ENCODE assay signal across 9 cellular contexts in the genomic region with DNA sequence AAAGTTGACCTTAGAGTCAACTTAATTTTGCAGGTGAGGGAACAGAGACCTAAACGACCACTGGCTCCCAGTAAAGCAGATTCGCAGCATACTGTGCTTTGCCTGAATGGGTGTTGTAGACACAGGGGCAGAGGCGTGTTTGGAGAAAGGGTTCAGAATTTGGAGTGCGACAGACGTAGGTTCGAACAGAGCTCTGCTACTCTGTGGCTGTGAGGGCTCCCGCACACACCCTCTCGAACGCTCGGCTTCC. TPM values are rescaled to one million over a fixed set of nuclear protein-coding genes. Genes with fewer than 3 reads are reported as not detected.
DNase-seq lines count a peak whose midpoint lies in the region; ATAC-seq and TF ChIP-seq lines count a peak whose summit lies in the region.
"Had no signal": no experiment of that assay in that cellular context is flagged by ENCODE, and none has a peak within 500 bp of the region (broad histone marks: within the 10 kb centered on the region; RNA-seq: fewer than 3 reads in every experiment).

No MANE protein-coding gene starts in this region.

- no peak for TF ChIP-seq CTCF in GM23338 (conservative IDR thresholded peaks at IDR 0.05; ENCODE audit: low read depth in 2 of 2)
- no peak for TF ChIP-seq CTCF in activated B cell treated with CpG ODN at 0.5 μM for 24 hours (IDR thresholded peaks at IDR 0.05)
- TF ChIP-seq CTCF in hepatocyte (IDR thresholded peaks at IDR 0.05; ENCODE audit: poor library complexity), result no peak

- H3K9me3 ChIP-seq in hepatocyte (ENCODE audit: low read depth) (no peaks in the 10 kb centered on the region), skeletal muscle satellite cell (replicated peaks; ENCODE audit: low read length) (no peaks in the 10 kb centered on the region)

- CTCF ChIA-PET in activated B cell treated with CpG ODN at 0.5 μM for 24 hours (lab: Charles Lee), result interaction anchor here (0.8 to 2.0 kb wide), 12 partner anchors 17 to 148 kb away, joined by 3 to 5 read pairs (median 3); a partner anchor contains a TSS

- intact Hi-C loops in activated B cell treated with CpG ODN at 0.5 μM for 24 hours (cut with micrococcal nuclease), result loop anchor here (1.0 kb wide), 1 partner anchor 287 kb away; no protein-coding TSS in a partner anchor

- no peaks in the 10 kb centered on the region for H3K36me3 Mint-ChIP-seq in GM23338 (ENCODE audit: low read depth)
- no peaks in the 10 kb centered on the region for H3K36me3 Mint-ChIP-seq in activated B cell treated with CpG ODN at 0.5 μM for 24 hours (ENCODE audit: low read depth)

- H3K4me1 ChIP-seq in GM23338 (ENCODE audit: insufficient read depth), result peaks cover 17% of the 10 kb centered on the region
- peaks cover 4% of the 10 kb centered on the region for H3K4me1 ChIP-seq in hepatocyte (ENCODE audit: insufficient read depth)
- peaks cover 10% of the 10 kb centered on the region for H3K4me1 ChIP-seq in skeletal muscle satellite cell (ENCODE audit: control insufficient read depth, insufficient read depth, low read length)

- H3K27ac ChIP-seq in GM23338 (ENCODE audit: low read depth), result peak overlapping the region; percentile 42; the same call in 1 of the 2 replicates
- H3K27ac ChIP-seq in hepatocyte, result peak overlapping the region; percentile 88
- H3K27ac ChIP-seq: SK-N-MC had no signal

- no peak for ATAC-seq in GM23338
- ATAC-seq in activated B cell treated with CpG ODN at 0.5 μM for 24 hours (ENCODE audit: low read depth), result no peak

- H3K36me3 ChIP-seq in GM23338 (ENCODE audit: insufficient read depth) (no peaks in the 10 kb centered on the region), hepatocyte (replicated peaks; ENCODE audit: insufficient read depth, low read depth) (no peaks in the 10 kb centered on the region), skeletal muscle satellite cell (ENCODE audit: insufficient read depth, low read length) (no peaks in the 10 kb centered on the region)

- 26% methylated on average over 6 of the region's 10 CpGs for WGBS in hepatocyte (ENCODE audit: low lambda C conversion rate, missing lambda C conversion rate)

- H3K4me2 ChIP-seq in GM23338 (peak overlapping the region; percentile 90), hepatocyte (peak overlapping the region; percentile 89), skeletal muscle satellite cell (ENCODE audit: low read length) (peak overlapping the region; percentile 86)

- H3F3A ChIP-seq in GM23338 (replicated peaks; ENCODE audit: low read depth), result peaks cover 21% of the 10 kb centered on the region

- H3K27me3 ChIP-seq in GM23338 (ENCODE audit: insufficient read depth) (peaks cover 26% of the 10 kb centered on the region), hepatocyte (no peaks in the 10 kb centered on the region), skeletal muscle satellite cell (ENCODE audit: control insufficient read depth, insufficient read depth, low read length) (no peaks in the 10 kb centered on the region)

- POLR2A ChIA-PET in activated B cell treated with CpG ODN at 0.5 μM for 24 hours (lab: Charles Lee), result interaction anchor here (1.0 to 3.5 kb wide), 3 partner anchors 32 to 97 kb away, joined by 3 to 19 read pairs (median 16); a partner anchor contains a TSS

- peak overlapping the region; percentile 84 for H3K4me3 ChIP-seq in GM23338
- peak overlapping the region; percentile 49 for H3K4me3 ChIP-seq in hepatocyte
- H3K4me3 ChIP-seq in skeletal muscle satellite cell (ENCODE audit: low read length), result peak overlapping the region; percentile 70
- H3K4me3 ChIP-seq: SK-N-MC had no signal

- H3K9me2 ChIP-seq in GM23338 (ENCODE audit: insufficient read depth) (no peaks in the 10 kb centered on the region), hepatocyte (replicated peaks; ENCODE audit: insufficient read depth) (no peaks in the 10 kb centered on the region)

- peak overlapping the region; percentile 77 for H3K9ac ChIP-seq in skeletal muscle satellite cell (ENCODE audit: low read depth, low read length)

- peak overlapping the region; percentile 71 for H3K4me3 Mint-ChIP-seq in GM23338
- H3K4me3 Mint-ChIP-seq in activated B cell treated with CpG ODN at 0.5 μM for 24 hours, result peak overlapping the region; percentile 83

- H4K20me1 ChIP-seq in GM23338 (replicated peaks; ENCODE audit: insufficient read depth), result no peaks in the 10 kb centered on the region
- H4K20me1 ChIP-seq in hepatocyte (ENCODE audit: insufficient read depth, poor library complexity, severe bottlenecking), result no peaks in the 10 kb centered on the region

- H3K9me3 Mint-ChIP-seq in GM23338, result 0 out of 3 replicates have a peak, but pooled peaks cover 2% of the 10 kb centered on the region
- H3K9me3 Mint-ChIP-seq in activated B cell treated with CpG ODN at 0.5 μM for 24 hours, result no peaks in the 10 kb centered on the region

- H3K79me2 ChIP-seq in GM23338 (replicated peaks; ENCODE audit: insufficient read depth), result no peaks in the 10 kb centered on the region
- no peaks in the 10 kb centered on the region for H3K79me2 ChIP-seq in hepatocyte

- no peak for DNase-seq in GM23338 (ENCODE audit: low spot score)
- no peak for DNase-seq in activated B cell treated with CpG ODN at 0.5 μM for 24 hours
- no peak for DNase-seq in hepatocyte (ENCODE audit: low spot score)
- DNase-seq in NOMO-1 (lab: John Stamatoyannopoulos, UW; ENCODE audit: unreplicated experiment in 2 of 2), result no peak
- no peak for DNase-seq in amniotic stem cell (lab: John Stamatoyannopoulos, UW)
- DNase-seq in middle frontal gyrus (ENCODE audit: extremely low spot score, low spot score), result no peak
- no peak for DNase-seq in NCI-H1048 (lab: John Stamatoyannopoulos, UW)

- H3K27ac Mint-ChIP-seq in GM23338, result no peak overlapping the region
- peak overlapping the region; percentile 76 for H3K27ac Mint-ChIP-seq in activated B cell treated with CpG ODN at 0.5 μM for 24 hours

- peak overlapping the region; percentile 100 for H2AFZ ChIP-seq in GM23338
- H2AFZ ChIP-seq in hepatocyte, result peak overlapping the region; percentile 90

- H3K4me1 Mint-ChIP-seq in GM23338, result peaks cover 33% of the 10 kb centered on the region
- peaks cover 14% of the 10 kb centered on the region for H3K4me1 Mint-ChIP-seq in activated B cell treated with CpG ODN at 0.5 μM for 24 hours

- H3K27me3 Mint-ChIP-seq in GM23338 (ENCODE audit: insufficient read depth, low read depth, poor library complexity) (peaks cover 30% of the 10 kb centered on the region), activated B cell treated with CpG ODN at 0.5 μM for 24 hours (no peaks in the 10 kb centered on the region)

TF ChIP-seq in GM23338, 12 proteins besides CTCF, POLR2A, EP300 and RAD21 (continues in another document):
- TF ChIP-seq CREB1 (CRISPR knock-in tag; IDR thresholded peaks at IDR 0.05; ENCODE audit: low read depth), result no peak
- TF ChIP-seq, protein P1, sequence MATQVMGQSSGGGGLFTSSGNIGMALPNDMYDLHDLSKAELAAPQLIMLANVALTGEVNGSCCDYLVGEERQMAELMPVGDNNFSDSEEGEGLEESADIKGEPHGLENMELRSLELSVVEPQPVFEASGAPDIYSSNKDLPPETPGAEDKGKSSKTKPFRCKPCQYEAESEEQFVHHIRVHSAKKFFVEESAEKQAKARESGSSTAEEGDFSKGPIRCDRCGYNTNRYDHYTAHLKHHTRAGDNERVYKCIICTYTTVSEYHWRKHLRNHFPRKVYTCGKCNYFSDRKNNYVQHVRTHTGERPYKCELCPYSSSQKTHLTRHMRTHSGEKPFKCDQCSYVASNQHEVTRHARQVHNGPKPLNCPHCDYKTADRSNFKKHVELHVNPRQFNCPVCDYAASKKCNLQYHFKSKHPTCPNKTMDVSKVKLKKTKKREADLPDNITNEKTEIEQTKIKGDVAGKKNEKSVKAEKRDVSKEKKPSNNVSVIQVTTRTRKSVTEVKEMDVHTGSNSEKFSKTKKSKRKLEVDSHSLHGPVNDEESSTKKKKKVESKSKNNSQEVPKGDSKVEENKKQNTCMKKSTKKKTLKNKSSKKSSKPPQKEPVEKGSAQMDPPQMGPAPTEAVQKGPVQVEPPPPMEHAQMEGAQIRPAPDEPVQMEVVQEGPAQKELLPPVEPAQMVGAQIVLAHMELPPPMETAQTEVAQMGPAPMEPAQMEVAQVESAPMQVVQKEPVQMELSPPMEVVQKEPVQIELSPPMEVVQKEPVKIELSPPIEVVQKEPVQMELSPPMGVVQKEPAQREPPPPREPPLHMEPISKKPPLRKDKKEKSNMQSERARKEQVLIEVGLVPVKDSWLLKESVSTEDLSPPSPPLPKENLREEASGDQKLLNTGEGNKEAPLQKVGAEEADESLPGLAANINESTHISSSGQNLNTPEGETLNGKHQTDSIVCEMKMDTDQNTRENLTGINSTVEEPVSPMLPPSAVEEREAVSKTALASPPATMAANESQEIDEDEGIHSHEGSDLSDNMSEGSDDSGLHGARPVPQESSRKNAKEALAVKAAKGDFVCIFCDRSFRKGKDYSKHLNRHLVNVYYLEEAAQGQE (IDR thresholded peaks at IDR 0.05; ENCODE audit: unreplicated experiment), result no peak
- TF ChIP-seq EZH2 (IDR thresholded peaks at IDR 0.05; ENCODE audit: low read depth, unreplicated experiment), result no peak
- no peak for TF ChIP-seq ZNF331 (CRISPR knock-in tag; IDR thresholded peaks at IDR 0.05; ENCODE audit: low read depth)
- TF ChIP-seq ZNF114 (CRISPR knock-in tag; IDR thresholded peaks at IDR 0.05), result no peak

RNA-seq across cellular contexts. Expression of a gene that starts 0.2 kb away (rescaled TPM):
- not detected in 2 replicates for total RNA-seq in GM23338 (2014; rRNA removed; shearing (Covaris generic))
- polyA plus RNA-seq in GM23338 (2016; fragmentation: Nextera tagmentation; extraction: Ambion mirVana) (not detected in 2 replicates), hepatocyte (0.33 TPM in 1 of 2 replicates, not detected in the other)
- total RNA-seq in activated B cell treated with CpG ODN at 0.5 μM for 24 hours (0.37 TPM in 1 of 2 replicates, not detected in the other), hepatocyte (not detected in 2 replicates)
- total RNA-seq in skeletal muscle satellite cell (2012; rRNA removed), result not detected in 2 replicates

RNA-seq across cellular contexts. Expression of a gene that starts 31.8 kb away (rescaled TPM):
- 40.3 and 101 TPM in 2 replicates for total RNA-seq in GM23338 (2014; rRNA removed; shearing (Covaris generic))
- 124 and 146 TPM in 2 replicates for polyA plus RNA-seq in GM23338 (2016; fragmentation: Nextera tagmentation; extraction: Ambion mirVana)
- 29.1 and 35.7 TPM in 2 replicates for total RNA-seq in activated B cell treated with CpG ODN at 0.5 μM for 24 hours
- total RNA-seq in hepatocyte, result 65.5 and 70.9 TPM in 2 replicates
- 44.8 and 63.6 TPM in 2 replicates for polyA plus RNA-seq in hepatocyte
- total RNA-seq in skeletal muscle satellite cell (2012; rRNA removed), result 19.5 and 33.6 TPM in 2 replicates

RNA-seq across cellular contexts. Expression of a gene that starts 32.0 kb away (rescaled TPM):
- total RNA-seq in GM23338 (2014; rRNA removed; shearing (Covaris generic)), result 23.7 and 26.0 TPM in 2 replicates
- polyA plus RNA-seq in GM23338 (2016; fragmentation: Nextera tagmentation; extraction: Ambion mirVana) (15.3 and 22.2 TPM in 2 replicates), hepatocyte (6.1 and 7.3 TPM in 2 replicates)
- total RNA-seq in activated B cell treated with CpG ODN at 0.5 μM for 24 hours (18.3 and 19.8 TPM in 2 replicates), hepatocyte (14.0 and 21.4 TPM in 2 replicates)
- 26.6 and 30.4 TPM in 2 replicates for total RNA-seq in skeletal muscle satellite cell (2012; rRNA removed)
